11 cellular contexts compared by ENCODE assay signal in genomic region chr9:133237271-133237731, GRCh38. TPM values are rescaled to one million over a fixed set of nuclear protein-coding genes. Genes with fewer than 3 reads are reported as not detected.
A peak's percentile ranks its signal among the peaks of the same experiment; 100 is the strongest.
DNase-seq lines count a peak whose midpoint lies in the region; FAIRE-seq and TF ChIP-seq lines count a peak whose summit lies in the region.
"Had no signal": no experiment of that assay in that cellular context is flagged by ENCODE, and none has a peak within 500 bp of the region (broad histone marks: within the 10 kb centered on the region; RNA-seq: fewer than 3 reads in every experiment).

No MANE protein-coding gene starts in this region.

- H3K27ac ChIP-seq in astrocyte (ENCODE audit: low read depth, low read length) (no peak overlapping the region), parathyroid adenoma (peak overlapping the region; percentile 79)

- H3K9me3 Mint-ChIP-seq in astrocyte (ENCODE audit: unreplicated experiment) = no peaks in the 10 kb centered on the region
- H3K9me3 Mint-ChIP-seq: naive thymus-derived CD8-positive, alpha-beta T cell had no signal

- DNase-seq in Ammon's horn (ENCODE audit: low spot score) (peak; percentile 13), astrocyte (ENCODE audit: low read depth) (no peak), glomerular endothelial cell (ENCODE audit: extremely low read depth, low read depth, low spot score) (peak; percentile 87), H54 (ENCODE audit: insufficient read length, low spot score) (no peak), GM19238 (ENCODE audit: insufficient read length, low spot score) (no peak), GM20000 (ENCODE audit: low spot score) (no peak)
- no peak for DNase-seq in activated CD8-positive, alpha-beta memory T cell treated with anti-CD3 and anti-CD28 coated beads, Interleukin-2, amount 50 U/mL, for 4 hours
- DNase-seq: AML-193; erythroblast; naive thymus-derived CD8-positive, alpha-beta T cell had no signal

- TF ChIP-seq POLR2A in H54 (IDR thresholded peaks at IDR 0.05; ENCODE audit: low read depth, low read length) = no peak

- no peaks in the 10 kb centered on the region for H3K36me3 ChIP-seq in astrocyte (ENCODE audit: insufficient read depth, low read length)
- no peaks in the 10 kb centered on the region for H3K36me3 ChIP-seq in parathyroid adenoma (ENCODE audit: control insufficient read depth, insufficient read depth, low read length)

- H3K4me1 ChIP-seq in astrocyte (ENCODE audit: insufficient read depth, low read length) (peaks cover 3% of the 10 kb centered on the region), parathyroid adenoma (no peaks in the 10 kb centered on the region)

- H4K20me1 ChIP-seq in astrocyte (ENCODE audit: insufficient read depth, low read length) = no peaks in the 10 kb centered on the region

- H3K9me3 ChIP-seq in astrocyte (ENCODE audit: insufficient read depth, low read depth, low read length) = no peaks in the 10 kb centered on the region
- H3K9me3 ChIP-seq in parathyroid adenoma (ENCODE audit: control insufficient read depth, low read length) = no peaks in the 10 kb centered on the region

- H2AFZ ChIP-seq in astrocyte (ENCODE audit: low read depth, low read length) (peak overlapping the region; percentile 41), parathyroid adenoma (no peak overlapping the region)

- no peak for TF ChIP-seq CTCF in astrocyte (IDR thresholded peaks at IDR 0.05; ENCODE audit: insufficient read depth, low read depth, low read length)
- TF ChIP-seq CTCF in parathyroid adenoma (IDR thresholded peaks at IDR 0.05) = no peak
- no peak for TF ChIP-seq CTCF in GM20000 (IDR thresholded peaks at IDR 0.05; ENCODE audit: extremely low read depth, missing control alignments)

- peaks cover 15% of the 10 kb centered on the region for H3K27me3 Mint-ChIP-seq in astrocyte (ENCODE audit: low read depth, unreplicated experiment)

- H3K4me3 Mint-ChIP-seq in astrocyte (ENCODE audit: unreplicated experiment) = peak overlapping the region; percentile 37

- H3K4me3 ChIP-seq in astrocyte (ENCODE audit: insufficient read depth, low read depth, low read length) = no peak overlapping the region
- no peak overlapping the region for H3K4me3 ChIP-seq in parathyroid adenoma (ENCODE audit: low read depth, low read length)

- H3K4me1 Mint-ChIP-seq in astrocyte (ENCODE audit: low read depth, unreplicated experiment) = no peaks in the 10 kb centered on the region

- H3K27ac Mint-ChIP-seq in astrocyte (ENCODE audit: unreplicated experiment) = no peak overlapping the region

- peak overlapping the region; percentile 61 for H3K4me2 ChIP-seq in astrocyte (ENCODE audit: low read length)
- peak overlapping the region; percentile 39 for H3K4me2 ChIP-seq in parathyroid adenoma (ENCODE audit: low read length)

- FAIRE-seq in astrocyte (lab: Jason Lieb, UNC) (no peak), H54 (lab: Jason Lieb, UNC) (no peak)

- H3K27me3 ChIP-seq in astrocyte (ENCODE audit: insufficient read depth, low read length) (peaks cover 3% of the 10 kb centered on the region), parathyroid adenoma (ENCODE audit: control insufficient read depth, insufficient read depth, low read length) (no peaks in the 10 kb centered on the region)

- H3K79me2 ChIP-seq in astrocyte (ENCODE audit: insufficient read depth, low read length) (no peaks in the 10 kb centered on the region), parathyroid adenoma (no peaks in the 10 kb centered on the region)

- H3K36me3 Mint-ChIP-seq in astrocyte (ENCODE audit: low read depth, unreplicated experiment) = no peaks in the 10 kb centered on the region
- H3K36me3 Mint-ChIP-seq: naive thymus-derived CD8-positive, alpha-beta T cell had no signal

- H3K9ac ChIP-seq in astrocyte (ENCODE audit: low read length) = no peak overlapping the region
- no peak overlapping the region for H3K9ac ChIP-seq in parathyroid adenoma

RNA-seq across cellular contexts. Expression of gene OBP2B, which starts 28.3 kb away (rescaled TPM):
- not detected in 2 replicates for total RNA-seq in astrocyte
- not detected in 2 replicates for total RNA-seq in glomerular endothelial cell
- total RNA-seq: naive thymus-derived CD8-positive, alpha-beta T cell had no signal

RNA-seq across cellular contexts. Expression of gene ABO, which starts 37.7 kb away (rescaled TPM):
- total RNA-seq in astrocyte (0.10 TPM in 1 of 2 replicates, not detected in the other), glomerular endothelial cell (under 0.01 and 0.05 TPM in 2 replicates)
- total RNA-seq: naive thymus-derived CD8-positive, alpha-beta T cell had no signal

Comparison
In these comparisons a context has a peak if more than half of its experiments do, and no peak if none do; other contexts are left out.
1. DNase-seq: peak in Ammon's horn (single experiment) and glomerular endothelial cell (single experiment); none in astrocyte (single experiment), H54 (single experiment), GM19238 (single experiment), GM20000 (single experiment) and activated CD8-positive, alpha-beta memory T cell treated with anti-CD3 and anti-CD28 coated beads, Interleukin-2, amount 50 U/mL, for 4 hours (single experiment).